Comparison of ENCODE assay signal across 25 cellular contexts in genomic region chr10:3008518-3009195, GRCh38. TPM values are rescaled to one million over a fixed set of nuclear protein-coding genes. Genes with fewer than 3 reads are reported as not detected.
DNase-seq lines count a peak whose midpoint lies in the region; ATAC-seq and TF ChIP-seq lines count a peak whose summit lies in the region.
"Had no signal": no experiment of that assay in that cellular context is flagged by ENCODE, and none has a peak within 500 bp of the region (broad histone marks: within the 10 kb centered on the region; RNA-seq: fewer than 3 reads in every experiment).

No MANE protein-coding gene starts in this region.

- H3K4me2 ChIP-seq in OCI-LY3 (ENCODE audit: low read length), result peak overlapping the region; percentile 87
- H3K4me2 ChIP-seq: KMS-11, smooth muscle cell had no signal

- H3K9me3 ChIP-seq in OCI-LY3 (ENCODE audit: insufficient read depth, low read length), result no peaks in the 10 kb centered on the region
- H3K9me3 ChIP-seq: breast epithelium, upper lobe of right lung had no signal

- no peaks in the 10 kb centered on the region for H3K79me2 ChIP-seq in OCI-LY3 (ENCODE audit: low read length)

- peaks cover 6 to 13% of the 10 kb centered on the region in 2 donors for H3K36me3 Mint-ChIP-seq in stimulated activated naive B cell treated with anti-CD40 and anti-IgM and Interleukin-4, amounts not matched to agents 10 μg/mL and 1 μg/mL and 100 μg/mL, for 72 hours

- H3K36me3 ChIP-seq in OCI-LY3 (replicated peaks; ENCODE audit: low read depth, low read length), result no peaks in the 10 kb centered on the region
- H3K36me3 ChIP-seq: breast epithelium, upper lobe of right lung had no signal

- peak overlapping the region; percentile 28; the same call in 1 of the 2 replicates for H3K9ac ChIP-seq in OCI-LY3 (ENCODE audit: low read length)
- H3K9ac ChIP-seq: KMS-11 had no signal

- H3K4me3 Mint-ChIP-seq in stimulated activated naive B cell treated with anti-CD40 and anti-IgM and Interleukin-4, amounts not matched to agents 10 μg/mL and 1 μg/mL and 100 μg/mL, for 72 hours, result peak overlapping the region; percentile 33 to 58
- H3K4me3 Mint-ChIP-seq: activated CD8-positive, alpha-beta T cell treated with anti-CD3 and anti-CD28 coated beads for 36 hours; CD4-positive, alpha-beta T cell; neural crest cell had no signal

- H3K27me3 ChIP-seq in OCI-LY3 (ENCODE audit: low read depth, low read length), result peaks cover 28% of the 10 kb centered on the region

- peaks cover 33 to 40% of the 10 kb centered on the region in 2 donors for H3K4me1 Mint-ChIP-seq in stimulated activated naive B cell treated with anti-CD40 and anti-IgM and Interleukin-4, amounts not matched to agents 10 μg/mL and 1 μg/mL and 100 μg/mL, for 72 hours

- TF ChIP-seq CTCF in OCI-LY3 (IDR thresholded peaks at IDR 0.05; ENCODE audit: low read depth, low read length), result no peak

- H2AFZ ChIP-seq in OCI-LY3 (ENCODE audit: low read depth, low read length), result no peak overlapping the region

- H4K20me1 ChIP-seq in OCI-LY3 (ENCODE audit: insufficient read depth, low read length), result no peaks in the 10 kb centered on the region

- H3K9me3 Mint-ChIP-seq in stimulated activated naive B cell treated with anti-CD40 and anti-IgM and Interleukin-4, amounts not matched to agents 10 μg/mL and 1 μg/mL and 100 μg/mL, for 72 hours, result peaks cover 7 to 8% of the 10 kb centered on the region in 2 donors
- H3K9me3 Mint-ChIP-seq: activated CD8-positive, alpha-beta T cell treated with anti-CD3 and anti-CD28 coated beads for 36 hours; neural crest cell had no signal

- peak overlapping the region; percentile 70 for H3K4me3 ChIP-seq in OCI-LY3 (ENCODE audit: low read length)
- H3K4me3 ChIP-seq: breast epithelium, smooth muscle cell, upper lobe of right lung had no signal

- H3K4me1 ChIP-seq in OCI-LY3 (ENCODE audit: low read length), result peaks cover 21% of the 10 kb centered on the region
- H3K4me1 ChIP-seq: breast epithelium, upper lobe of right lung had no signal

- H3K27ac Mint-ChIP-seq in stimulated activated naive B cell treated with anti-CD40 and anti-IgM and Interleukin-4, amounts not matched to agents 10 μg/mL and 1 μg/mL and 100 μg/mL, for 72 hours, result peak overlapping the region; percentile 84
- H3K27ac Mint-ChIP-seq: activated CD8-positive, alpha-beta T cell treated with anti-CD3 and anti-CD28 coated beads for 36 hours; activated naive CD4-positive, alpha-beta T cell treated with anti-CD3 and anti-CD28 coated beads, Interleukin-2, amount 50 U/mL, for 72 hours; CD4-positive, alpha-beta T cell had no signal

- peaks cover 14 to 25% of the 10 kb centered on the region in 2 donors for H3K27me3 Mint-ChIP-seq in stimulated activated naive B cell treated with anti-CD40 and anti-IgM and Interleukin-4, amounts not matched to agents 10 μg/mL and 1 μg/mL and 100 μg/mL, for 72 hours

- no peak overlapping the region for H3K27ac ChIP-seq in OCI-LY3 (ENCODE audit: low read length)
- H3K27ac ChIP-seq: breast epithelium, KMS-11, upper lobe of right lung had no signal

- ATAC-seq in GM19395 (IDR thresholded peaks at IDR 0.05; ENCODE audit: unreplicated experiment), result peak; percentile 70
- peak; percentile 78 to 80 for ATAC-seq in stimulated activated naive B cell treated with anti-CD40 and anti-IgM and Interleukin-4, amounts not matched to agents 10 μg/mL and 1 μg/mL and 100 μg/mL, for 72 hours (replicated peaks)
- ATAC-seq: activated CD8-positive, alpha-beta T cell treated with anti-CD3 and anti-CD28 coated beads for 36 hours; HCT116; Panc1; right cardiac atrium; stimulated activated naive CD8-positive, alpha-beta T cell treated with anti-CD3 and anti-CD28 coated beads, Interleukin-15, Interleukin-2, amounts not matched to agents 100 U/mL and 50 U/mL, for 24 hours; upper lobe of right lung had no signal

- DNase-seq in fibroblast of peridontal ligament (ENCODE audit: extremely low read depth), result peak; percentile 24
- peak; percentile 15 for DNase-seq in stimulated activated naive B cell treated with anti-CD40 and anti-IgM and Interleukin-4, amounts not matched to agents 10 μg/mL and 1 μg/mL and 100 μg/mL, for 72 hours
- no peak for DNase-seq in EL
- no peak for DNase-seq in OCI-M2 (lab: John Stamatoyannopoulos, UW; ENCODE audit: unreplicated experiment)
- no peak for DNase-seq in HT-29 (ENCODE audit: low spot score)
- DNase-seq: activated CD8-positive, alpha-beta T cell treated with anti-CD3 and anti-CD28 coated beads for 36 hours; CD4-positive, alpha-beta T cell; NCI-H1417; NCI-H2081; NCI-H526; NK-92 treated with Interleukin-12 subunit alpha and Interleukin-12 subunit beta, amount 100 ng/mL, for 24 hours; posterior cingulate gyrus; right cardiac atrium; Right ventricle myocardium superior; stimulated activated naive CD8-positive, alpha-beta T cell treated with anti-CD3 and anti-CD28 coated beads, Interleukin-15, Interleukin-2, amounts not matched to agents 100 U/mL and 50 U/mL, for 24 hours; upper lobe of right lung had no signal

RNA-seq across cellular contexts. Expression of gene PFKP, which starts 58.7 kb away (rescaled TPM):
- 178 and 185 TPM in 2 replicates for total RNA-seq in HT-29 (2014; rRNA removed; shearing (Covaris generic))

Comparison
In these comparisons a context has a peak if more than half of its experiments do, and no peak if none do; other contexts are left out.
1. DNase-seq: peak in fibroblast of peridontal ligament (single experiment) and stimulated activated naive B cell treated with anti-CD40 and anti-IgM and Interleukin-4, amounts not matched to agents 10 μg/mL and 1 μg/mL and 100 μg/mL, for 72 hours (single experiment); none in EL (single experiment), OCI-M2 (single experiment) and HT-29 (single experiment).